ENCODE assay signal across 8 cellular contexts in genomic region chr4:41258783-41259182, GRCh38. TPM values are rescaled to one million over a fixed set of nuclear protein-coding genes. Genes with fewer than 3 reads are reported as not detected.
A peak's percentile ranks its signal among the peaks of the same experiment; 100 is the strongest.
DNase-seq lines count a peak whose midpoint lies in the region; ATAC-seq, FAIRE-seq and TF ChIP-seq lines count a peak whose summit lies in the region.

No MANE protein-coding gene starts in this region.

- in situ Hi-C loops in GM12878 (cut with MboI): no loop called here

- TF ChIP-seq CTCF in GM12878 (IDR thresholded peaks at IDR 0.05 in 2 of 3, conservative IDR thresholded peaks at IDR 0.05 in 1 of 3; ENCODE audit: control insufficient read depth in 2 of 3, extremely low read depth in 1 of 3, insufficient read depth in 1 of 3, low read depth in 3 of 3, low read length in 3 of 3) (peak in 1 of 3 experiments; percentile 30; a peak in 2 of 6 replicates), kidney epithelial cell (IDR thresholded peaks at IDR 0.05; ENCODE audit: insufficient read depth, low read length, poor library complexity, severe bottlenecking) (peak; percentile 55), GM10266 (IDR thresholded peaks at IDR 0.05; ENCODE audit: control insufficient read depth, insufficient read depth, low read depth, missing control alignments) (no peak)

- H3K27me3 ChIP-seq in GM12878 (replicated peaks in 1 of 2; ENCODE audit: control insufficient read depth in 2 of 2, insufficient read depth in 2 of 2, low read length in 1 of 2) (peaks cover 1 to 11% of the 10 kb centered on the region in 2 experiments), kidney epithelial cell (ENCODE audit: control insufficient read depth, insufficient read depth, low read length) (no peaks in the 10 kb centered on the region)

- no peak for TF ChIP-seq POLR2A in GM12878 (IDR thresholded peaks at IDR 0.05; ENCODE audit: low read depth, low read length)

- H3K79me2 ChIP-seq in GM12878 (ENCODE audit: control insufficient read depth, insufficient read depth, low read length): no peaks in the 10 kb centered on the region

- ATAC-seq in GM12878: no peak
- ATAC-seq in GM21423 (IDR thresholded peaks at IDR 0.05; ENCODE audit: unreplicated experiment): no peak
- no peak for ATAC-seq in HG03460 (IDR thresholded peaks at IDR 0.05; ENCODE audit: unreplicated experiment)

- peak; percentile 31 for TF ChIP-seq RAD21 in GM12878 (IDR thresholded peaks at IDR 0.05; ENCODE audit: insufficient read depth, low read depth, low read length)

- DNase-seq in NCI-H2029 (lab: John Stamatoyannopoulos, UW): peak; percentile 28
- DNase-seq in NCI-H2029 treated with DMSO at 0.1 percent for 48 hours (lab: John Stamatoyannopoulos, UW): no peak
- DNase-seq in NCI-H1436 treated with DMSO at 0.1 percent for 48 hours (lab: John Stamatoyannopoulos, UW): peak; percentile 39
- no peak for DNase-seq in GM12878 (ENCODE audit: low read depth, low spot score)
- DNase-seq in kidney epithelial cell (ENCODE audit: low read depth): peak; percentile 52
- DNase-seq in GM10266 (ENCODE audit: extremely low spot score): no peak

- no peak for FAIRE-seq in GM12878 (lab: Jason Lieb, UNC)

- no peak for TF ChIP-seq EP300 in GM12878 (IDR thresholded peaks at IDR 0.05; ENCODE audit: borderline replicate concordance in 1 of 2, control insufficient read depth in 1 of 2, low read depth in 2 of 2, low read length in 2 of 2)

- WGBS in GM12878 (ENCODE audit: insufficient coverage, insufficient replicate concordance, low lambda C conversion rate, missing lambda C conversion rate): 19% methylated on average over 5 of the region's 5 CpGs

- no TSS peak for BruUV-seq in GM12878 (replicated peaks; lab: Mats Ljungman, UMichigan)

- peaks cover 3% of the 10 kb centered on the region; the same call in 1 of the 2 replicates for H3K4me1 ChIP-seq in GM12878 (ENCODE audit: control insufficient read depth, insufficient read depth, low read length)

- H3K36me3 ChIP-seq in GM12878 (ENCODE audit: control insufficient read depth in 2 of 2, insufficient read depth in 2 of 2, low read length in 1 of 2): no peaks in the 10 kb centered on the region
- peaks cover 3% of the 10 kb centered on the region for H3K36me3 ChIP-seq in kidney epithelial cell (ENCODE audit: control insufficient read depth, insufficient read depth, low read length)

- RAD21 ChIA-PET in GM12878 (lab: Charles Lee; ENCODE audit: unreplicated experiment): interaction anchor here (0.6 to 1.7 kb wide), 2 partner anchors 403 to 729 kb away, joined by 3 read pairs; no protein-coding TSS in a partner anchor

- no peak overlapping the region for H2AFZ ChIP-seq in GM12878 (ENCODE audit: control insufficient read depth, low read depth, low read length)

- POLR2A ChIA-PET in GM12878 (lab: Charles Lee): no interaction called here

- SMC1A ChIA-PET in GM12878 (lab: Charles Lee; ENCODE audit: uncharacterized antibody, unreplicated experiment): interaction anchor here (1.0 to 2.0 kb wide), 3 partner anchors 13 to 196 kb away, joined by 3 to 7 read pairs (median 3); no protein-coding TSS in a partner anchor

- H3K9ac ChIP-seq in GM12878 (ENCODE audit: control insufficient read depth, insufficient read depth, low read length): no peak overlapping the region

- no peak overlapping the region for H3K4me2 ChIP-seq in GM12878 (ENCODE audit: control insufficient read depth, insufficient read depth)

- H3K4me3 ChIP-seq in GM12878 (no peak overlapping the region), kidney epithelial cell (ENCODE audit: low read depth, low read length) (no peak overlapping the region)

- H3K27ac ChIP-seq in GM12878 (ENCODE audit: control insufficient read depth, insufficient read depth): no peak overlapping the region

- no peaks in the 10 kb centered on the region for H4K20me1 ChIP-seq in GM12878 (ENCODE audit: control insufficient read depth, insufficient read depth)

- no peaks in the 10 kb centered on the region for H3K9me3 ChIP-seq in GM12878 (replicated peaks; ENCODE audit: control insufficient read depth, insufficient read depth, low read length)

- CTCF ChIA-PET in GM12878 (lab: Yijun Ruan, JAX): interaction anchor here (0.5 to 3.1 kb wide), 10 partner anchors 15 to 1220 kb away, joined by 3 to 22 read pairs (median 3); no protein-coding TSS in a partner anchor

- intact Hi-C loops in GM12878 (cut with micrococcal nuclease; ENCODE audit: unreplicated experiment): no loop called here

TF ChIP-seq in GM12878, 131 proteins besides CTCF, POLR2A, EP300 and RAD21:
- TF ChIP-seq ZNF274 (IDR thresholded peaks at IDR 0.05; ENCODE audit: insufficient read depth, insufficient read length) (no peak), REST (IDR thresholded peaks at IDR 0.05; ENCODE audit: low read depth, low read length) (no peak), MLLT1 (IDR thresholded peaks at IDR 0.05) (no peak)

RNA-seq across cellular contexts. Expression of gene UCHL1, which starts 2.1 kb away (rescaled TPM):
- not detected in 2 replicates for total RNA-seq in GM12878 (2013; cell fraction: nucleolus; rRNA removed)
- 138 and 149 TPM in 2 replicates for total RNA-seq in GM12878 (2014; rRNA removed)
- 104 and 111 TPM in 2 replicates for total RNA-seq in GM12878 (2014; rRNA removed; fragmentation: Illumina TruSeq; extraction: Trizol)
- total RNA-seq in GM12878 (2021): 102 and 107 TPM in 2 replicates
- polyA plus RNA-seq in GM12878 (2011; ENCODE audit: low read depth): 49.9 TPM
- polyA plus RNA-seq in GM12878 (2011; rRNA removed): 0.14 and 0.29 TPM in 2 replicates
- 0.40 and 0.55 TPM in 2 replicates for polyA plus RNA-seq in GM12878 (2011; cell fraction: cytosol; rRNA removed)
- 0.29 and 0.37 TPM in 2 replicates for polyA plus RNA-seq in GM12878 (2011; cell fraction: nucleus; rRNA removed)
- 31.9 and 46.9 TPM in 2 replicates for polyA plus RNA-seq in GM12878 (2012)
- 130 and 178 TPM in 2 replicates for polyA plus RNA-seq in GM12878 (2014; fragmentation: Illumina TruSeq; extraction: Trizol)
- polyA plus RNA-seq in GM12878 (2014; fragmentation: Nextera tagmentation; extraction: Ambion mirVana): 10 to 100 TPM; 41.2 to 84.3 TPM
- polyA plus RNA-seq in GM12878 (2014; rRNA removed): 142 and 153 TPM in 2 replicates
- polyA plus RNA-seq in GM12878 (2016; fragmentation: Nextera tagmentation; extraction: Ambion mirVana): 100 to 1,000 TPM; 169 to 175 TPM
- not detected in 2 replicates for polyA minus RNA-seq in GM12878 (2011; rRNA and poly(A)+ RNA removed)
- not detected in 2 replicates for polyA minus RNA-seq in GM12878 (2011; cell fraction: cytosol; rRNA and poly(A)+ RNA removed)
- not detected in 2 replicates for polyA minus RNA-seq in GM12878 (2011; cell fraction: nucleus; rRNA and poly(A)+ RNA removed)
- total RNA-seq in kidney epithelial cell: 1,761 and 1,994 TPM in 2 replicates

RNA-seq across cellular contexts. Expression of gene APBB2, which starts 44.4 kb away (rescaled TPM):
- total RNA-seq in GM12878 (2013; cell fraction: nucleolus; rRNA removed): 108 and 115 TPM in 2 replicates
- total RNA-seq in GM12878 (2014; rRNA removed) (22.2 and 23.1 TPM in 2 replicates), GM12878 (2014; rRNA removed; fragmentation: Illumina TruSeq; extraction: Trizol) (17.5 and 19.7 TPM in 2 replicates), GM12878 (2021) (24.6 and 24.8 TPM in 2 replicates), kidney epithelial cell (52.0 and 52.7 TPM in 2 replicates)
- polyA plus RNA-seq in GM12878 (2011; ENCODE audit: low read depth): 4.4 TPM
- polyA plus RNA-seq in GM12878 (2011; rRNA removed) (12.1 and 18.8 TPM in 2 replicates), GM12878 (2014; fragmentation: Illumina TruSeq; extraction: Trizol) (19.8 and 23.3 TPM in 2 replicates), GM12878 (2014; fragmentation: Nextera tagmentation; extraction: Ambion mirVana) (1 to 10 TPM; 2.7 to 3.1 TPM), GM12878 (2014; rRNA removed) (10.6 and 12.5 TPM in 2 replicates), GM12878 (2016; fragmentation: Nextera tagmentation; extraction: Ambion mirVana) (10 to 100 TPM; 15.9 to 19.3 TPM)
- polyA plus RNA-seq in GM12878 (2011; cell fraction: cytosol; rRNA removed): 15.4 and 20.5 TPM in 2 replicates
- 18.9 and 19.3 TPM in 2 replicates for polyA plus RNA-seq in GM12878 (2011; cell fraction: nucleus; rRNA removed)
- 7.5 and 9.0 TPM in 2 replicates for polyA plus RNA-seq in GM12878 (2012)
- polyA minus RNA-seq in GM12878 (2011; rRNA and poly(A)+ RNA removed): 43.5 and 47.3 TPM in 2 replicates
- 10.4 and 13.5 TPM in 2 replicates for polyA minus RNA-seq in GM12878 (2011; cell fraction: cytosol; rRNA and poly(A)+ RNA removed)
- polyA minus RNA-seq in GM12878 (2011; cell fraction: nucleus; rRNA and poly(A)+ RNA removed): 31.8 and 43.5 TPM in 2 replicates

Comparison
In these comparisons a context has a peak if more than half of its experiments do, and no peak if none do; other contexts are left out.
1. DNase-seq: peak in NCI-H2029 (single experiment), NCI-H1436 treated with DMSO at 0.1 percent for 48 hours (single experiment) and kidney epithelial cell (single experiment); none in NCI-H2029 treated with DMSO at 0.1 percent for 48 hours (single experiment), GM12878 (single experiment) and GM10266 (single experiment).
2. RNA of gene UCHL1, which starts 2.1 kb away (total RNA-seq): 1,761 to 1,994 TPM in kidney epithelial cell; 102 to 149 TPM in GM12878; every median in the first group is over 10 times any median in the second.